21 cellular contexts compared by ENCODE assay signal in the genomic region with DNA sequence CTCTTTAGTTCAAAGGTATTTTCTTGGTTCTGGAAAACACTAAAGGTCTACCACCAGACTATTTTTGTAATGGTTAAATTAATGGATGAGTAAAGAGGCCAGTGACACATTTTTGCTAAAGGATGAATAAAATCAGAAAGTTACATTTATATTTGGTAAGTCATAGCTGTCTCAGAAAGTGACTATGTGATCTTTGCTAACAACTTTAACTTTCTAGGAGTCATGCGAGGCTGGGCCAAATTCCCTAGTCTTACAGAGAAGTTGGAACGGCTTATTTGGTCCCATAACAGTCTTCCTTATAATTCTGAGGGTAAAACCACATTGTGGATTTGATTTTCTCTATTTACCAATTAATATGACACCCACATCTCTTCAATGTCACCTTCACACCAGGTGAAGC.
DNase-seq lines count a peak whose midpoint lies in the region; ATAC-seq, FAIRE-seq and TF ChIP-seq lines count a peak whose summit lies in the region.
"Had no signal": no experiment of that assay in that cellular context is flagged by ENCODE, and none has a peak within 500 bp of the region (broad histone marks: within the 10 kb centered on the region; RNA-seq: fewer than 3 reads in every experiment).

No MANE protein-coding gene starts in this region.

- no peak for TF ChIP-seq POLR2A in H54 (IDR thresholded peaks at IDR 0.05; ENCODE audit: low read depth, low read length)
- TF ChIP-seq POLR2A in thyroid gland (IDR thresholded peaks at IDR 0.05) = no peak
- no peak for TF ChIP-seq POLR2A in testis (IDR thresholded peaks at IDR 0.05)

- H3K4me3 ChIP-seq in AG09309 (ENCODE audit: control insufficient read depth, low read depth, low read length) (no peak overlapping the region), foreskin fibroblast (ENCODE audit: low read depth in 1 of 2, low read length in 2 of 2) (no peak overlapping the region), thyroid gland (replicated peaks in 1 of 3) (no peak overlapping the region), testis (no peak overlapping the region)
- no peak overlapping the region for H3K4me3 ChIP-seq in CD8-positive, alpha-beta T cell (ENCODE audit: low read depth, low read length)
- H3K4me3 ChIP-seq: pancreas had no signal

- 94 to 95% methylated on average over 2 of the region's 2 CpGs for WGBS in thyroid gland, 2 donors
- WGBS in testis, 2 donors = 87 to 94% methylated on average over 2 of the region's 2 CpGs

- peak; percentile 62 for FAIRE-seq in H54 (lab: Jason Lieb, UNC)
- FAIRE-seq: pancreas had no signal

- intact Hi-C loops in thyroid gland (cut with DNase I) (no loop called here), testis (cut with DNase I; ENCODE audit: low total_unique reads) (no loop called here), MCF 10A (cut with micrococcal nuclease) (no loop called here)
- intact Hi-C loops in CD8-positive, alpha-beta T cell (cut with DNase I, micrococcal nuclease) = no loop called here

- peak; percentile 51; the same call in 2 of the 3 replicates for ATAC-seq in SK-N-SH treated with all-trans-retinoic acid at 6 μM for 48 hours
- ATAC-seq in CD8-positive, alpha-beta T cell = no peak
- ATAC-seq: left colon; naive thymus-derived CD8-positive, alpha-beta T cell; pancreas; stimulated activated memory B cell treated with anti-CD40 and anti-IgM and Interleukin-4, amounts not matched to agents 10 μg/mL and 1 μg/mL and 100 μg/mL, for 72 hours; T-helper 17 cell had no signal

- no TSS peak for BruUV-seq in MCF 10A (replicated peaks; lab: Mats Ljungman, UMichigan)

- H3K9me3 ChIP-seq in thyroid gland = no peaks in the 10 kb centered on the region
- no peaks in the 10 kb centered on the region for H3K9me3 ChIP-seq in CD8-positive, alpha-beta T cell (ENCODE audit: low read length)
- no peaks in the 10 kb centered on the region for H3K9me3 ChIP-seq in testis
- H3K9me3 ChIP-seq: pancreas had no signal

- no peaks in the 10 kb centered on the region for H3K9me3 Mint-ChIP-seq in CD8-positive, alpha-beta T cell
- no peaks in the 10 kb centered on the region for H3K9me3 Mint-ChIP-seq in MCF 10A (ENCODE audit: unreplicated experiment)
- H3K9me3 Mint-ChIP-seq: activated CD4-positive, alpha-beta T cell treated with anti-CD3 and anti-CD28 coated beads, Interleukin-2, amount 10 ng/mL, durations not matched to agents 7 days and 5 days; CD8-positive, alpha-beta memory T cell; central memory CD8-positive, alpha-beta T cell; naive thymus-derived CD8-positive, alpha-beta T cell; stimulated activated memory B cell treated with anti-CD40 and anti-IgM and Interleukin-4, amounts not matched to agents 10 μg/mL and 1 μg/mL and 100 μg/mL, for 72 hours had no signal

- no peaks in the 10 kb centered on the region for H3K36me3 ChIP-seq in thyroid gland
- H3K36me3 ChIP-seq in CD8-positive, alpha-beta T cell (ENCODE audit: insufficient read depth, low read length) = no peaks in the 10 kb centered on the region
- no peaks in the 10 kb centered on the region for H3K36me3 ChIP-seq in testis (ENCODE audit: low read depth, missing control alignments)
- H3K36me3 ChIP-seq: pancreas had no signal

- H3K27ac ChIP-seq in thyroid gland = no peak overlapping the region
- no peak overlapping the region for H3K27ac ChIP-seq in CD8-positive, alpha-beta T cell (ENCODE audit: low read depth, low read length)
- H3K27ac ChIP-seq in testis = no peak overlapping the region
- H3K27ac ChIP-seq: pancreas, VCaP had no signal

- POLR2A ChIA-PET in CD8-positive, alpha-beta T cell (lab: Charles Lee) = no interaction called here
- POLR2A ChIA-PET in MCF 10A (lab: Yijun Ruan, JAX) = no interaction called here

- H3K4me1 ChIP-seq in thyroid gland = peaks cover 0 to 5% of the 10 kb centered on the region in 2 donors
- no peaks in the 10 kb centered on the region for H3K4me1 ChIP-seq in CD8-positive, alpha-beta T cell (ENCODE audit: insufficient read depth, low read length)
- H3K4me1 ChIP-seq in testis = no peaks in the 10 kb centered on the region

- H3K27me3 ChIP-seq in thyroid gland (no peaks in the 10 kb centered on the region), testis (no peaks in the 10 kb centered on the region)
- peaks cover 5% of the 10 kb centered on the region for H3K27me3 ChIP-seq in CD8-positive, alpha-beta T cell (ENCODE audit: insufficient read depth, low read length)
- H3K27me3 ChIP-seq: pancreas had no signal

- no peaks in the 10 kb centered on the region for H3K36me3 Mint-ChIP-seq in CD8-positive, alpha-beta T cell
- no peaks in the 10 kb centered on the region for H3K36me3 Mint-ChIP-seq in MCF 10A (ENCODE audit: insufficient read depth, unreplicated experiment)
- H3K36me3 Mint-ChIP-seq: CD8-positive, alpha-beta memory T cell; naive thymus-derived CD8-positive, alpha-beta T cell; stimulated activated memory B cell treated with anti-CD40 and anti-IgM and Interleukin-4, amounts not matched to agents 10 μg/mL and 1 μg/mL and 100 μg/mL, for 72 hours had no signal

- no peak overlapping the region for H3K27ac Mint-ChIP-seq in CD8-positive, alpha-beta T cell
- no peak overlapping the region for H3K27ac Mint-ChIP-seq in MCF 10A (ENCODE audit: low read depth, unreplicated experiment)
- H3K27ac Mint-ChIP-seq: activated CD4-positive, alpha-beta T cell treated with anti-CD3 and anti-CD28 coated beads, Interleukin-2, amount 10 ng/mL, durations not matched to agents 7 days and 5 days; CD8-positive, alpha-beta memory T cell; naive thymus-derived CD8-positive, alpha-beta T cell; stimulated activated memory B cell treated with anti-CD40 and anti-IgM and Interleukin-4, amounts not matched to agents 10 μg/mL and 1 μg/mL and 100 μg/mL, for 72 hours; T-helper 17 cell had no signal

- DNase-seq in AG09309 (ENCODE audit: low read depth) = peak; percentile 13
- no peak for DNase-seq in H54 (ENCODE audit: insufficient read length, low spot score)
- DNase-seq in foreskin fibroblast = peak; percentile 19 to 21
- DNase-seq in thyroid gland = no peak
- no peak for DNase-seq in CD8-positive, alpha-beta T cell
- no peak for DNase-seq in testis
- DNase-seq in MCF 10A (ENCODE audit: unreplicated experiment) = no peak
- DNase-seq: activated CD4-positive, alpha-beta T cell treated with anti-CD3 and anti-CD28 coated beads, Interleukin-2, amount 10 ng/mL, durations not matched to agents 7 days and 5 days; activated effector memory CD4-positive, alpha-beta T cell treated with Interleukin-2 at 50 U/mL for 16 hours; amniotic stem cell; CD8-positive, alpha-beta memory T cell; left colon; naive thymus-derived CD8-positive, alpha-beta T cell; OCI-M1; pancreas; stimulated activated CD4-positive, alpha-beta T cell treated with anti-CD3 and anti-CD28 coated beads, Interleukin-1b, Interleukin-23, amount 100 ng/mL, for 48 hours; T-helper 17 cell had no signal

- CTCF ChIA-PET in CD8-positive, alpha-beta T cell (lab: Charles Lee) = no interaction called here
- CTCF ChIA-PET in MCF 10A (lab: Yijun Ruan, JAX) = interaction anchor here (0.9 to 1.3 kb wide), 2 partner anchors 12 to 421 kb away, joined by 3 to 7 read pairs; no protein-coding TSS in a partner anchor

- no peak for TF ChIP-seq CTCF in AG09309 (IDR thresholded peaks at IDR 0.05; ENCODE audit: control insufficient read depth, insufficient read depth, low read depth, low read length, missing control alignments)
- no peak for TF ChIP-seq CTCF in foreskin fibroblast (IDR thresholded peaks at IDR 0.05; ENCODE audit: low read depth, low read length)
- no peak for TF ChIP-seq CTCF in thyroid gland (IDR thresholded peaks at IDR 0.05)
- no peak for TF ChIP-seq CTCF in CD8-positive, alpha-beta T cell (IDR thresholded peaks at IDR 0.05)
- TF ChIP-seq CTCF in testis (IDR thresholded peaks at IDR 0.05) = no peak
- TF ChIP-seq CTCF in MCF 10A (IDR thresholded peaks at IDR 0.05; ENCODE audit: unreplicated experiment) = no peak

- H3K27me3 Mint-ChIP-seq in CD8-positive, alpha-beta T cell (ENCODE audit: low read depth) = peaks cover 2% of the 10 kb centered on the region
- H3K27me3 Mint-ChIP-seq in MCF 10A (ENCODE audit: insufficient read depth, unreplicated experiment) = no peaks in the 10 kb centered on the region
- H3K27me3 Mint-ChIP-seq: activated CD4-positive, alpha-beta T cell treated with anti-CD3 and anti-CD28 coated beads, Interleukin-2, amount 10 ng/mL, durations not matched to agents 7 days and 5 days; central memory CD8-positive, alpha-beta T cell; stimulated activated memory B cell treated with anti-CD40 and anti-IgM and Interleukin-4, amounts not matched to agents 10 μg/mL and 1 μg/mL and 100 μg/mL, for 72 hours; T-helper 17 cell had no signal

- H3K4me3 Mint-ChIP-seq in CD8-positive, alpha-beta T cell = no peak overlapping the region
- no peak overlapping the region for H3K4me3 Mint-ChIP-seq in MCF 10A (ENCODE audit: unreplicated experiment)
- H3K4me3 Mint-ChIP-seq: activated CD4-positive, alpha-beta T cell treated with anti-CD3 and anti-CD28 coated beads, Interleukin-2, amount 10 ng/mL, durations not matched to agents 7 days and 5 days; CD8-positive, alpha-beta memory T cell; central memory CD8-positive, alpha-beta T cell; naive thymus-derived CD8-positive, alpha-beta T cell; stimulated activated memory B cell treated with anti-CD40 and anti-IgM and Interleukin-4, amounts not matched to agents 10 μg/mL and 1 μg/mL and 100 μg/mL, for 72 hours; T-helper 17 cell had no signal

- no peaks in the 10 kb centered on the region for H3K4me1 Mint-ChIP-seq in CD8-positive, alpha-beta T cell (ENCODE audit: low read depth)
- peaks cover 5% of the 10 kb centered on the region for H3K4me1 Mint-ChIP-seq in MCF 10A (ENCODE audit: insufficient read depth, unreplicated experiment)
- H3K4me1 Mint-ChIP-seq: activated CD4-positive, alpha-beta T cell treated with anti-CD3 and anti-CD28 coated beads, Interleukin-2, amount 10 ng/mL, durations not matched to agents 7 days and 5 days; CD8-positive, alpha-beta memory T cell; central memory CD8-positive, alpha-beta T cell; naive thymus-derived CD8-positive, alpha-beta T cell; stimulated activated memory B cell treated with anti-CD40 and anti-IgM and Interleukin-4, amounts not matched to agents 10 μg/mL and 1 μg/mL and 100 μg/mL, for 72 hours; T-helper 17 cell had no signal

TF ChIP-seq in SK-N-SH treated with all-trans-retinoic acid at 6 μM for 48 hours, 23 proteins besides CTCF, POLR2A, EP300 and RAD21 (continues in another document):
- TF ChIP-seq, protein P1, sequence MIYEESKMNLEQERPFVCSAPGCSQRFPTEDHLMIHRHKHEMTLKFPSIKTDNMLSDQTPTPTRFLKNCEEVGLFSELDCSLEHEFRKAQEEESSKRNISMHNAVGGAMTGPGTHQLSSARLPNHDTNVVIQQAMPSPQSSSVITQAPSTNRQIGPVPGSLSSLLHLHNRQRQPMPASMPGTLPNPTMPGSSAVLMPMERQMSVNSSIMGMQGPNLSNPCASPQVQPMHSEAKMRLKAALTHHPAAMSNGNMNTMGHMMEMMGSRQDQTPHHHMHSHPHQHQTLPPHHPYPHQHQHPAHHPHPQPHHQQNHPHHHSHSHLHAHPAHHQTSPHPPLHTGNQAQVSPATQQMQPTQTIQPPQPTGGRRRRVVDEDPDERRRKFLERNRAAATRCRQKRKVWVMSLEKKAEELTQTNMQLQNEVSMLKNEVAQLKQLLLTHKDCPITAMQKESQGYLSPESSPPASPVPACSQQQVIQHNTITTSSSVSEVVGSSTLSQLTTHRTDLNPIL (CRISPR knock-in tag; IDR thresholded peaks at IDR 0.05; ENCODE audit: low read depth) = no peak

Comparison
In these comparisons a context has a peak if more than half of its experiments do, and no peak if none do; other contexts are left out.
1. DNase-seq: peak in AG09309 (single experiment) and foreskin fibroblast (2 of 2); none in H54 (single experiment), thyroid gland (0 of 2), CD8-positive, alpha-beta T cell (0 of 7), testis (single experiment) and MCF 10A (single experiment).